ENCODE assay signal across 1 cellular context in the genomic region with DNA sequence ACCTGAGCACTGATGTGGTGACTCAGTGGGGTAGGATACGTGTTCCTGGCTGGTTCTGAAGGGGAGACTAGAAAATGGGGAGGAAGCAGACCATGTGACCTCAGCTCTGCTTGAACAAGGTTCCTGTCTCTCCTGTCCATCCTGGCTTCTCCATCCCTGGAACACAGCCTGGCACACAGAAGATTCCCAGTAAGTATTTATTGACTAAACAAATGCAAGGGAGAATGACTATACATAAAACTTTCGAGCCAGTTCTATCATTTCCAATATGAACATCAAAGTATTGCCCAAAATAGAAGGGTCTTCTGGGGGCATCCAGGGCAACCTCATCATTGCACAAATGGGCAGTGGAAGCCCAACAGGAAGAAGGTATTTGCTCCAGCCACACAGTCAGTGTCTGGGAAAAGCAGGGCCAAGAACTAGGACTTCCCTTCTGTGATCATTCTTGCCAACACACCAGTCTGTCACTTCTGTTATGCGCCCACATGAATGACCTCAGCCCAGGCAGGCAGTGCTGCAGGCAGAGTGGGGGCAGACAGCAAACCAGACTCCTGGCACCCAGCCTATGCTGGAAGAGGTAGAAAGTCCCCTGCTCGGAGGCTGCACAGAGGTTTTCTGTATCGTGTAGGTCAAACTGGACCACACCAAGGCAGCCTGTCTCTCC.
TF ChIP-seq lines count a peak whose summit lies in the region.

No MANE protein-coding gene starts in this region.

TF ChIP-seq in HepG2, 621 proteins besides CTCF, POLR2A, EP300 and RAD21 (continued from another document and continues in another):
- TF ChIP-seq, protein P1, sequence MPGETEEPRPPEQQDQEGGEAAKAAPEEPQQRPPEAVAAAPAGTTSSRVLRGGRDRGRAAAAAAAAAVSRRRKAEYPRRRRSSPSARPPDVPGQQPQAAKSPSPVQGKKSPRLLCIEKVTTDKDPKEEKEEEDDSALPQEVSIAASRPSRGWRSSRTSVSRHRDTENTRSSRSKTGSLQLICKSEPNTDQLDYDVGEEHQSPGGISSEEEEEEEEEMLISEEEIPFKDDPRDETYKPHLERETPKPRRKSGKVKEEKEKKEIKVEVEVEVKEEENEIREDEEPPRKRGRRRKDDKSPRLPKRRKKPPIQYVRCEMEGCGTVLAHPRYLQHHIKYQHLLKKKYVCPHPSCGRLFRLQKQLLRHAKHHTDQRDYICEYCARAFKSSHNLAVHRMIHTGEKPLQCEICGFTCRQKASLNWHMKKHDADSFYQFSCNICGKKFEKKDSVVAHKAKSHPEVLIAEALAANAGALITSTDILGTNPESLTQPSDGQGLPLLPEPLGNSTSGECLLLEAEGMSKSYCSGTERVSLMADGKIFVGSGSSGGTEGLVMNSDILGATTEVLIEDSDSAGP (CRISPR knock-in tag; IDR thresholded peaks at IDR 0.05; ENCODE audit: borderline replicate concordance) = peak; percentile 16; the same call in 1 of the 2 replicates
- TF ChIP-seq ZNF367 (CRISPR knock-in tag; IDR thresholded peaks at IDR 0.05; ENCODE audit: borderline replicate concordance) (no peak), ETV6 (CRISPR knock-in tag; conservative IDR thresholded peaks at IDR 0.05) (no peak), ARNTL (CRISPR knock-in tag; IDR thresholded peaks at IDR 0.05) (0 out of 2 replicates have a peak, but pooled peaks have one; percentile 11), TGIF2 (CRISPR knock-in tag; IDR thresholded peaks at IDR 0.05) (0 out of 2 replicates have a peak, but pooled peaks have one; percentile 36), RXRA (CRISPR knock-in tag; IDR thresholded peaks at IDR 0.05) (peak; percentile 51; the same call in 1 of the 2 replicates), ZSCAN31 (CRISPR knock-in tag; IDR thresholded peaks at IDR 0.05; ENCODE audit: low read depth) (0 out of 2 replicates have a peak, but pooled peaks have one; percentile 53), ZFP82 (CRISPR knock-in tag; IDR thresholded peaks at IDR 0.05; ENCODE audit: borderline replicate concordance) (peak; percentile 67; the same call in 1 of the 2 replicates), POLR2G (IDR thresholded peaks at IDR 0.05; ENCODE audit: low read depth, low read length) (peak; percentile 71; the same call in 1 of the 2 replicates), POLR2AphosphoS5 (IDR thresholded peaks at IDR 0.05; ENCODE audit: low read depth, low read length) (peak; percentile 44; the same call in 1 of the 2 replicates), HNRNPL (IDR thresholded peaks at IDR 0.05; ENCODE audit: low read depth, low read length) (peak; percentile 53; the same call in 1 of the 2 replicates), ZNF512 (CRISPR knock-in tag; IDR thresholded peaks at IDR 0.05) (no peak), DNMT1 (CRISPR knock-in tag; IDR thresholded peaks at IDR 0.05) (peak; percentile 70; the same call in 1 of the 2 replicates), JUND (CRISPR knock-in tag; IDR thresholded peaks at IDR 0.05) (no peak), ZNF12 (CRISPR knock-in tag; IDR thresholded peaks at IDR 0.05) (0 out of 2 replicates have a peak, but pooled peaks have one; percentile 34), PAWR (CRISPR knock-in tag; IDR thresholded peaks at IDR 0.05; ENCODE audit: borderline replicate concordance) (no peak), ZNF569 (CRISPR knock-in tag; IDR thresholded peaks at IDR 0.05; ENCODE audit: borderline replicate concordance) (no peak), ZNF430 (CRISPR knock-in tag; IDR thresholded peaks at IDR 0.05) (peak; percentile 55; the same call in 1 of the 2 replicates), MEIS2 (CRISPR knock-in tag; IDR thresholded peaks at IDR 0.05) (0 out of 2 replicates have a peak, but pooled peaks have one; percentile 7), ZNF180 (CRISPR knock-in tag; IDR thresholded peaks at IDR 0.05; ENCODE audit: borderline replicate concordance, low read depth) (no peak), BCL6 (CRISPR knock-in tag; IDR thresholded peaks at IDR 0.05) (no peak), ZNF501 (CRISPR knock-in tag; IDR thresholded peaks at IDR 0.05) (peak; percentile 51; the same call in 1 of the 2 replicates), ZNF607 (CRISPR knock-in tag; IDR thresholded peaks at IDR 0.05; ENCODE audit: borderline replicate concordance) (peak; percentile 53; the same call in 1 of the 2 replicates), KMT2B (CRISPR knock-in tag; IDR thresholded peaks at IDR 0.05) (no peak), ZBTB26 (CRISPR knock-in tag; IDR thresholded peaks at IDR 0.05; ENCODE audit: borderline replicate concordance) (no peak), KDM5A (IDR thresholded peaks at IDR 0.05; ENCODE audit: borderline replicate concordance, low read length) (0 out of 2 replicates have a peak, but pooled peaks have one; percentile 6), SPEN (CRISPR knock-in tag; IDR thresholded peaks at IDR 0.05; ENCODE audit: low read depth) (no peak), HNRNPH1 (optimal IDR thresholded peaks at IDR 0.05; ENCODE audit: low read depth, low read length) (no peak), MXD4 (CRISPR knock-in tag; IDR thresholded peaks at IDR 0.05) (no peak), TRIM24 (CRISPR knock-in tag; IDR thresholded peaks at IDR 0.05) (no peak), ZNF816 (CRISPR knock-in tag; IDR thresholded peaks at IDR 0.05; ENCODE audit: borderline replicate concordance) (0 out of 2 replicates have a peak, but pooled peaks have one; percentile 54), SSRP1 (CRISPR knock-in tag; IDR thresholded peaks at IDR 0.05) (no peak)
- TF ChIP-seq, protein P2, sequence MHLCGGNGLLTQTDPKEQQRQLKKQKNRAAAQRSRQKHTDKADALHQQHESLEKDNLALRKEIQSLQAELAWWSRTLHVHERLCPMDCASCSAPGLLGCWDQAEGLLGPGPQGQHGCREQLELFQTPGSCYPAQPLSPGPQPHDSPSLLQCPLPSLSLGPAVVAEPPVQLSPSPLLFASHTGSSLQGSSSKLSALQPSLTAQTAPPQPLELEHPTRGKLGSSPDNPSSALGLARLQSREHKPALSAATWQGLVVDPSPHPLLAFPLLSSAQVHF (CRISPR knock-in tag; IDR thresholded peaks at IDR 0.05) = no peak
- TF ChIP-seq, protein P3, sequence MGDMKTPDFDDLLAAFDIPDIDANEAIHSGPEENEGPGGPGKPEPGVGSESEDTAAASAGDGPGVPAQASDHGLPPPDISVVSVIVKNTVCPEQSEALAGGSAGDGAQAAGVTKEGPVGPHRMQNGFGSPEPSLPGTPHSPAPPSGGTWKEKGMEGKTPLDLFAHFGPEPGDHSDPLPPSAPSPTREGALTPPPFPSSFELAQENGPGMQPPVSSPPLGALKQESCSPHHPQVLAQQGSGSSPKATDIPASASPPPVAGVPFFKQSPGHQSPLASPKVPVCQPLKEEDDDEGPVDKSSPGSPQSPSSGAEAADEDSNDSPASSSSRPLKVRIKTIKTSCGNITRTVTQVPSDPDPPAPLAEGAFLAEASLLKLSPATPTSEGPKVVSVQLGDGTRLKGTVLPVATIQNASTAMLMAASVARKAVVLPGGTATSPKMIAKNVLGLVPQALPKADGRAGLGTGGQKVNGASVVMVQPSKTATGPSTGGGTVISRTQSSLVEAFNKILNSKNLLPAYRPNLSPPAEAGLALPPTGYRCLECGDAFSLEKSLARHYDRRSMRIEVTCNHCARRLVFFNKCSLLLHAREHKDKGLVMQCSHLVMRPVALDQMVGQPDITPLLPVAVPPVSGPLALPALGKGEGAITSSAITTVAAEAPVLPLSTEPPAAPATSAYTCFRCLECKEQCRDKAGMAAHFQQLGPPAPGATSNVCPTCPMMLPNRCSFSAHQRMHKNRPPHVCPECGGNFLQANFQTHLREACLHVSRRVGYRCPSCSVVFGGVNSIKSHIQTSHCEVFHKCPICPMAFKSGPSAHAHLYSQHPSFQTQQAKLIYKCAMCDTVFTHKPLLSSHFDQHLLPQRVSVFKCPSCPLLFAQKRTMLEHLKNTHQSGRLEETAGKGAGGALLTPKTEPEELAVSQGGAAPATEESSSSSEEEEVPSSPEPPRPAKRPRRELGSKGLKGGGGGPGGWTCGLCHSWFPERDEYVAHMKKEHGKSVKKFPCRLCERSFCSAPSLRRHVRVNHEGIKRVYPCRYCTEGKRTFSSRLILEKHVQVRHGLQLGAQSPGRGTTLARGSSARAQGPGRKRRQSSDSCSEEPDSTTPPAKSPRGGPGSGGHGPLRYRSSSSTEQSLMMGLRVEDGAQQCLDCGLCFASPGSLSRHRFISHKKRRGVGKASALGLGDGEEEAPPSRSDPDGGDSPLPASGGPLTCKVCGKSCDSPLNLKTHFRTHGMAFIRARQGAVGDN (CRISPR knock-in tag; IDR thresholded peaks at IDR 0.05) = peak; percentile 99
- TF ChIP-seq, protein P4, sequence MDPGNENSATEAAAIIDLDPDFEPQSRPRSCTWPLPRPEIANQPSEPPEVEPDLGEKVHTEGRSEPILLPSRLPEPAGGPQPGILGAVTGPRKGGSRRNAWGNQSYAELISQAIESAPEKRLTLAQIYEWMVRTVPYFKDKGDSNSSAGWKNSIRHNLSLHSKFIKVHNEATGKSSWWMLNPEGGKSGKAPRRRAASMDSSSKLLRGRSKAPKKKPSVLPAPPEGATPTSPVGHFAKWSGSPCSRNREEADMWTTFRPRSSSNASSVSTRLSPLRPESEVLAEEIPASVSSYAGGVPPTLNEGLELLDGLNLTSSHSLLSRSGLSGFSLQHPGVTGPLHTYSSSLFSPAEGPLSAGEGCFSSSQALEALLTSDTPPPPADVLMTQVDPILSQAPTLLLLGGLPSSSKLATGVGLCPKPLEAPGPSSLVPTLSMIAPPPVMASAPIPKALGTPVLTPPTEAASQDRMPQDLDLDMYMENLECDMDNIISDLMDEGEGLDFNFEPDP (CRISPR knock-in tag; conservative IDR thresholded peaks at IDR 0.05) = no peak
- TF ChIP-seq, protein P5, sequence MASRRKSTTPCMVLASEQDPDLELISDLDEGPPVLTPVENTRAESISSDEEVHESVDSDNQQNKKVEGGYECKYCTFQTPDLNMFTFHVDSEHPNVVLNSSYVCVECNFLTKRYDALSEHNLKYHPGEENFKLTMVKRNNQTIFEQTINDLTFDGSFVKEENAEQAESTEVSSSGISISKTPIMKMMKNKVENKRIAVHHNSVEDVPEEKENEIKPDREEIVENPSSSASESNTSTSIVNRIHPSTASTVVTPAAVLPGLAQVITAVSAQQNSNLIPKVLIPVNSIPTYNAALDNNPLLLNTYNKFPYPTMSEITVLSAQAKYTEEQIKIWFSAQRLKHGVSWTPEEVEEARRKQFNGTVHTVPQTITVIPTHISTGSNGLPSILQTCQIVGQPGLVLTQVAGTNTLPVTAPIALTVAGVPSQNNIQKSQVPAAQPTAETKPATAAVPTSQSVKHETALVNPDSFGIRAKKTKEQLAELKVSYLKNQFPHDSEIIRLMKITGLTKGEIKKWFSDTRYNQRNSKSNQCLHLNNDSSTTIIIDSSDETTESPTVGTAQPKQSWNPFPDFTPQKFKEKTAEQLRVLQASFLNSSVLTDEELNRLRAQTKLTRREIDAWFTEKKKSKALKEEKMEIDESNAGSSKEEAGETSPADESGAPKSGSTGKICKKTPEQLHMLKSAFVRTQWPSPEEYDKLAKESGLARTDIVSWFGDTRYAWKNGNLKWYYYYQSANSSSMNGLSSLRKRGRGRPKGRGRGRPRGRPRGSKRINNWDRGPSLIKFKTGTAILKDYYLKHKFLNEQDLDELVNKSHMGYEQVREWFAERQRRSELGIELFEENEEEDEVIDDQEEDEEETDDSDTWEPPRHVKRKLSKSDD (CRISPR knock-in tag; IDR thresholded peaks at IDR 0.05; ENCODE audit: low read depth) = 0 out of 2 replicates have a peak, but pooled peaks have one; percentile 27
- TF ChIP-seq, protein P6, sequence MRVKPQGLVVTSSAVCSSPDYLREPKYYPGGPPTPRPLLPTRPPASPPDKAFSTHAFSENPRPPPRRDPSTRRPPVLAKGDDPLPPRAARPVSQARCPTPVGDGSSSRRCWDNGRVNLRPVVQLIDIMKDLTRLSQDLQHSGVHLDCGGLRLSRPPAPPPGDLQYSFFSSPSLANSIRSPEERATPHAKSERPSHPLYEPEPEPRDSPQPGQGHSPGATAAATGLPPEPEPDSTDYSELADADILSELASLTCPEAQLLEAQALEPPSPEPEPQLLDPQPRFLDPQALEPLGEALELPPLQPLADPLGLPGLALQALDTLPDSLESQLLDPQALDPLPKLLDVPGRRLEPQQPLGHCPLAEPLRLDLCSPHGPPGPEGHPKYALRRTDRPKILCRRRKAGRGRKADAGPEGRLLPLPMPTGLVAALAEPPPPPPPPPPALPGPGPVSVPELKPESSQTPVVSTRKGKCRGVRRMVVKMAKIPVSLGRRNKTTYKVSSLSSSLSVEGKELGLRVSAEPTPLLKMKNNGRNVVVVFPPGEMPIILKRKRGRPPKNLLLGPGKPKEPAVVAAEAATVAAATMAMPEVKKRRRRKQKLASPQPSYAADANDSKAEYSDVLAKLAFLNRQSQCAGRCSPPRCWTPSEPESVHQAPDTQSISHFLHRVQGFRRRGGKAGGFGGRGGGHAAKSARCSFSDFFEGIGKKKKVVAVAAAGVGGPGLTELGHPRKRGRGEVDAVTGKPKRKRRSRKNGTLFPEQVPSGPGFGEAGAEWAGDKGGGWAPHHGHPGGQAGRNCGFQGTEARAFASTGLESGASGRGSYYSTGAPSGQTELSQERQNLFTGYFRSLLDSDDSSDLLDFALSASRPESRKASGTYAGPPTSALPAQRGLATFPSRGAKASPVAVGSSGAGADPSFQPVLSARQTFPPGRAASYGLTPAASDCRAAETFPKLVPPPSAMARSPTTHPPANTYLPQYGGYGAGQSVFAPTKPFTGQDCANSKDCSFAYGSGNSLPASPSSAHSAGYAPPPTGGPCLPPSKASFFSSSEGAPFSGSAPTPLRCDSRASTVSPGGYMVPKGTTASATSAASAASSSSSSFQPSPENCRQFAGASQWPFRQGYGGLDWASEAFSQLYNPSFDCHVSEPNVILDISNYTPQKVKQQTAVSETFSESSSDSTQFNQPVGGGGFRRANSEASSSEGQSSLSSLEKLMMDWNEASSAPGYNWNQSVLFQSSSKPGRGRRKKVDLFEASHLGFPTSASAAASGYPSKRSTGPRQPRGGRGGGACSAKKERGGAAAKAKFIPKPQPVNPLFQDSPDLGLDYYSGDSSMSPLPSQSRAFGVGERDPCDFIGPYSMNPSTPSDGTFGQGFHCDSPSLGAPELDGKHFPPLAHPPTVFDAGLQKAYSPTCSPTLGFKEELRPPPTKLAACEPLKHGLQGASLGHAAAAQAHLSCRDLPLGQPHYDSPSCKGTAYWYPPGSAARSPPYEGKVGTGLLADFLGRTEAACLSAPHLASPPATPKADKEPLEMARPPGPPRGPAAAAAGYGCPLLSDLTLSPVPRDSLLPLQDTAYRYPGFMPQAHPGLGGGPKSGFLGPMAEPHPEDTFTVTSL (CRISPR knock-in tag; IDR thresholded peaks at IDR 0.05; ENCODE audit: borderline replicate concordance) = peak; percentile 16; the same call in 1 of the 2 replicates
